In genomic region chr5:133330956-133331355, GRCh38 we compare ENCODE assay signal across 20 cellular contexts.
A peak's percentile ranks its signal among the peaks of the same experiment; 100 is the strongest.
DNase-seq lines count a peak whose midpoint lies in the region; ATAC-seq, FAIRE-seq and TF ChIP-seq lines count a peak whose summit lies in the region.
"Had no signal": no experiment of that assay in that cellular context is flagged by ENCODE, and none has a peak within 500 bp of the region (broad histone marks: within the 10 kb centered on the region; RNA-seq: fewer than 3 reads in every experiment).

No MANE protein-coding gene starts in this region.

- H3K9me3 ChIP-seq in neuronal stem cell (replicated peaks in 1 of 2; ENCODE audit: control insufficient read depth in 2 of 2, insufficient read depth in 1 of 2, low read depth in 1 of 2, low read length in 2 of 2) (no peaks in the 10 kb centered on the region), ascending aorta (no peaks in the 10 kb centered on the region), HepG2 (ENCODE audit: low read length) (no peaks in the 10 kb centered on the region)
- H3K9me3 ChIP-seq: HAP-1 had no signal

- no peaks in the 10 kb centered on the region for H3K27me3 ChIP-seq in GM23338 (ENCODE audit: insufficient read depth)
- H3K27me3 ChIP-seq in neuronal stem cell (ENCODE audit: control insufficient read depth in 3 of 3, insufficient read depth in 3 of 3, low read depth in 1 of 3, low read length in 3 of 3): peaks cover 0 to 39% (median 0%) of the 10 kb centered on the region in 3 experiments
- H3K27me3 ChIP-seq in ascending aorta: no peaks in the 10 kb centered on the region
- peaks cover 5 to 39% of the 10 kb centered on the region in 2 experiments; a peak in 4 of 5 replicates for H3K27me3 ChIP-seq in HepG2 (ENCODE audit: control insufficient read depth in 1 of 2, insufficient read depth in 2 of 2, low read length in 2 of 2)

- intact Hi-C loops in activated CD4-positive, alpha-beta T cell treated with anti-CD3 and anti-CD28 coated beads for 36 hours (cut with DNase I, micrococcal nuclease): no loop called here
- intact Hi-C loops in activated T-helper 1 cell treated with anti-CD3 and anti-CD28 coated beads, Interleukin-12 subunit alpha, Interleukin-12 subunit beta, Interleukin-2, Interleukin-4 antibody, amounts not matched to agents 30 ng/mL and 10 ng/mL and 1 ng/mL, durations not matched to agents 14 hours and 24 hours and 36 hours (cut with micrococcal nuclease): no loop called here
- intact Hi-C loops in ascending aorta (cut with DNase I) (no loop called here), HepG2 (cut with micrococcal nuclease; ENCODE audit: unreplicated experiment) (no loop called here)

- no peaks in the 10 kb centered on the region for H3K36me3 Mint-ChIP-seq in activated CD4-positive, alpha-beta T cell treated with anti-CD3 and anti-CD28 coated beads for 36 hours (ENCODE audit: low read depth)
- no peaks in the 10 kb centered on the region for H3K36me3 Mint-ChIP-seq in GM23338 (ENCODE audit: low read depth)
- no peaks in the 10 kb centered on the region for H3K36me3 Mint-ChIP-seq in activated T-helper 1 cell treated with anti-CD3 and anti-CD28 coated beads, Interleukin-12 subunit alpha, Interleukin-12 subunit beta, Interleukin-2, Interleukin-4 antibody, amounts not matched to agents 30 ng/mL and 10 ng/mL and 1 ng/mL, durations not matched to agents 14 hours and 24 hours and 36 hours (ENCODE audit: low read depth)
- H3K36me3 Mint-ChIP-seq: CD14-positive monocyte; CD8-positive, alpha-beta T cell had no signal

- no peak for TF ChIP-seq POLR2A in HepG2 (IDR thresholded peaks at IDR 0.05; ENCODE audit: insufficient read depth in 1 of 2, low read depth in 2 of 2, low read length in 2 of 2)

- H3K4me1 Mint-ChIP-seq in activated CD4-positive, alpha-beta T cell treated with anti-CD3 and anti-CD28 coated beads for 36 hours: peaks cover 20% of the 10 kb centered on the region
- peaks cover 61% of the 10 kb centered on the region for H3K4me1 Mint-ChIP-seq in GM23338
- peaks cover 29% of the 10 kb centered on the region for H3K4me1 Mint-ChIP-seq in activated T-helper 1 cell treated with anti-CD3 and anti-CD28 coated beads, Interleukin-12 subunit alpha, Interleukin-12 subunit beta, Interleukin-2, Interleukin-4 antibody, amounts not matched to agents 30 ng/mL and 10 ng/mL and 1 ng/mL, durations not matched to agents 14 hours and 24 hours and 36 hours (ENCODE audit: low read depth)
- H3K4me1 Mint-ChIP-seq: CD14-positive monocyte had no signal

- H3F3A ChIP-seq in GM23338 (replicated peaks; ENCODE audit: low read depth): no peaks in the 10 kb centered on the region; the same call in 1 of the 2 replicates

- no peak overlapping the region for H2BK15ac ChIP-seq in neuronal stem cell (ENCODE audit: low read length)

- H2AFZ ChIP-seq in GM23338 (peak overlapping the region; percentile 92), neuronal stem cell (ENCODE audit: low read length) (no peak overlapping the region), HepG2 (ENCODE audit: low read length) (no peak overlapping the region)
- H2AFZ ChIP-seq: GM23248 had no signal

- no peaks in the 10 kb centered on the region for H3K79me1 ChIP-seq in neuronal stem cell (ENCODE audit: low read depth, low read length)

- H3K27me3 Mint-ChIP-seq in activated CD4-positive, alpha-beta T cell treated with anti-CD3 and anti-CD28 coated beads for 36 hours: no peaks in the 10 kb centered on the region
- H3K27me3 Mint-ChIP-seq in GM23338 (ENCODE audit: insufficient read depth, low read depth, poor library complexity): peaks cover 35% of the 10 kb centered on the region
- no peaks in the 10 kb centered on the region for H3K27me3 Mint-ChIP-seq in activated T-helper 1 cell treated with anti-CD3 and anti-CD28 coated beads, Interleukin-12 subunit alpha, Interleukin-12 subunit beta, Interleukin-2, Interleukin-4 antibody, amounts not matched to agents 30 ng/mL and 10 ng/mL and 1 ng/mL, durations not matched to agents 14 hours and 24 hours and 36 hours (ENCODE audit: insufficient read depth)

- no peaks in the 10 kb centered on the region for H3K9me2 ChIP-seq in GM23338 (ENCODE audit: insufficient read depth)

- no peaks in the 10 kb centered on the region for H3K79me2 ChIP-seq in GM23338 (replicated peaks; ENCODE audit: insufficient read depth)
- no peaks in the 10 kb centered on the region for H3K79me2 ChIP-seq in HepG2 (ENCODE audit: insufficient read depth, low read length)

- no peaks in the 10 kb centered on the region for H3K36me3 ChIP-seq in GM23338 (ENCODE audit: insufficient read depth)
- H3K36me3 ChIP-seq in neuronal stem cell (replicated peaks in 1 of 2; ENCODE audit: control insufficient read depth in 2 of 2, insufficient read depth in 2 of 2, low read length in 2 of 2): no peaks in the 10 kb centered on the region
- no peaks in the 10 kb centered on the region for H3K36me3 ChIP-seq in ascending aorta
- no peaks in the 10 kb centered on the region for H3K36me3 ChIP-seq in HepG2 (replicated peaks in 1 of 2; ENCODE audit: control insufficient read depth in 1 of 2, insufficient read depth in 2 of 2, low read length in 2 of 2)
- H3K36me3 ChIP-seq: HAP-1 had no signal

- POLR2A ChIA-PET in activated CD4-positive, alpha-beta T cell treated with anti-CD3 and anti-CD28 coated beads for 36 hours (lab: Charles Lee): no interaction called here
- POLR2A ChIA-PET in HepG2 (lab: Yijun Ruan, JAX): no interaction called here

- H3K4me3 ChIP-seq in GM23338 (no peak overlapping the region), neuronal stem cell (ENCODE audit: low read length in 2 of 2) (no peak overlapping the region), ascending aorta (no peak overlapping the region), HepG2 (replicated peaks in 1 of 3; ENCODE audit: insufficient read depth in 1 of 3, low read depth in 2 of 3, low read length in 3 of 3) (no peak overlapping the region)
- H3K4me3 ChIP-seq: GM23248, HAP-1 had no signal

- TF ChIP-seq RAD21 in HepG2 (CRISPR knock-in tag; IDR thresholded peaks at IDR 0.05): no peak

- H3K27ac ChIP-seq in GM23338 (ENCODE audit: low read depth) (peak overlapping the region; percentile 5; the same call in 1 of the 2 replicates), neuronal stem cell (replicated peaks; ENCODE audit: low read length) (no peak overlapping the region), ascending aorta (no peak overlapping the region), HepG2 (ENCODE audit: extremely low read length, insufficient read depth, low read length) (no peak overlapping the region)
- H3K27ac ChIP-seq: 22Rv1, GM23248 had no signal

- H3K9me3 Mint-ChIP-seq in activated CD4-positive, alpha-beta T cell treated with anti-CD3 and anti-CD28 coated beads for 36 hours (ENCODE audit: low read depth): no peaks in the 10 kb centered on the region
- no peaks in the 10 kb centered on the region for H3K9me3 Mint-ChIP-seq in GM23338
- no peaks in the 10 kb centered on the region for H3K9me3 Mint-ChIP-seq in activated T-helper 1 cell treated with anti-CD3 and anti-CD28 coated beads, Interleukin-12 subunit alpha, Interleukin-12 subunit beta, Interleukin-2, Interleukin-4 antibody, amounts not matched to agents 30 ng/mL and 10 ng/mL and 1 ng/mL, durations not matched to agents 14 hours and 24 hours and 36 hours
- H3K9me3 Mint-ChIP-seq: CD14-positive monocyte; CD8-positive, alpha-beta T cell had no signal

- TF ChIP-seq EP300 in HepG2 (IDR thresholded peaks at IDR 0.05; ENCODE audit: low read depth in 2 of 2, low read length in 2 of 2): no peak
- no peak for TF ChIP-seq EP300 in HepG2 (CRISPR knock-in tag; IDR thresholded peaks at IDR 0.05; ENCODE audit: borderline replicate concordance)

- no peak for ATAC-seq in activated CD4-positive, alpha-beta T cell treated with anti-CD3 and anti-CD28 coated beads for 36 hours
- ATAC-seq in GM23338 (peak; percentile 21), HG02973 (IDR thresholded peaks at IDR 0.05; ENCODE audit: unreplicated experiment) (no peak), HepG2 (no peak)
- ATAC-seq: CD8-positive, alpha-beta T cell had no signal

- H3K23ac ChIP-seq in neuronal stem cell (ENCODE audit: low read depth, low read length, poor library complexity): no peak overlapping the region

- H3K27ac Mint-ChIP-seq in activated CD4-positive, alpha-beta T cell treated with anti-CD3 and anti-CD28 coated beads for 36 hours: peak overlapping the region; percentile 35
- H3K27ac Mint-ChIP-seq in GM23338: 0 out of 2 replicates have a peak overlapping the region, but pooled peaks have one; percentile 41
- H3K27ac Mint-ChIP-seq in activated T-helper 1 cell treated with anti-CD3 and anti-CD28 coated beads, Interleukin-12 subunit alpha, Interleukin-12 subunit beta, Interleukin-2, Interleukin-4 antibody, amounts not matched to agents 30 ng/mL and 10 ng/mL and 1 ng/mL, durations not matched to agents 14 hours and 24 hours and 36 hours: peak overlapping the region; percentile 30
- H3K27ac Mint-ChIP-seq: CD8-positive, alpha-beta T cell had no signal

- no peak overlapping the region for H2AK5ac ChIP-seq in neuronal stem cell (ENCODE audit: low read depth, low read length)

- H3K4me2 ChIP-seq in GM23338 (peak overlapping the region; percentile 55; the same call in 1 of the 2 replicates), neuronal stem cell (ENCODE audit: insufficient read depth, low read length, poor library complexity, severe bottlenecking) (no peak overlapping the region), HepG2 (ENCODE audit: low read depth, low read length) (no peak overlapping the region)

- no peak overlapping the region for H3K4me3 Mint-ChIP-seq in activated CD4-positive, alpha-beta T cell treated with anti-CD3 and anti-CD28 coated beads for 36 hours
- no peak overlapping the region for H3K4me3 Mint-ChIP-seq in GM23338
- H3K4me3 Mint-ChIP-seq in activated T-helper 1 cell treated with anti-CD3 and anti-CD28 coated beads, Interleukin-12 subunit alpha, Interleukin-12 subunit beta, Interleukin-2, Interleukin-4 antibody, amounts not matched to agents 30 ng/mL and 10 ng/mL and 1 ng/mL, durations not matched to agents 14 hours and 24 hours and 36 hours: peak overlapping the region; percentile 36
- H3K4me3 Mint-ChIP-seq: CD14-positive monocyte had no signal

- no peak overlapping the region for H3K9ac ChIP-seq in neuronal stem cell (ENCODE audit: low read depth, low read length, poor library complexity)
- H3K9ac ChIP-seq in HepG2 (ENCODE audit: insufficient read depth, low read depth, low read length): no peak overlapping the region
- H3K9ac ChIP-seq: GM23248 had no signal

- BruUV-seq in HepG2 (replicated peaks; lab: Mats Ljungman, UMichigan): no TSS peak

- WGBS in neuronal stem cell (ENCODE audit: extremely low coverage in 2 of 2, insufficient read length in 2 of 2, insufficient replicate concordance in 1 of 2), 2 donors: no CpG with 5 or more reads among the region's 5 CpGs
- WGBS in HepG2 (ENCODE audit: low lambda C conversion rate): 7% methylated on average over 3 of the region's 5 CpGs

- no peak overlapping the region for H2BK120ac ChIP-seq in neuronal stem cell (ENCODE audit: low read depth, low read length)

- CTCF ChIA-PET in activated CD4-positive, alpha-beta T cell treated with anti-CD3 and anti-CD28 coated beads for 36 hours (lab: Charles Lee): interaction anchor here (1.2 kb wide), 1 partner anchor 13 kb away, joined by 3 read pairs; no protein-coding TSS in a partner anchor
- CTCF ChIA-PET in HepG2 (lab: Yijun Ruan, JAX; ENCODE audit: low intra/inter-chr PET ratio, low total read pairs): no interaction called here

- H4K20me1 ChIP-seq in GM23338 (replicated peaks; ENCODE audit: insufficient read depth) (no peaks in the 10 kb centered on the region), HepG2 (ENCODE audit: insufficient read depth, low read length) (no peaks in the 10 kb centered on the region; the same call in 1 of the 2 replicates)

- H2BK5ac ChIP-seq in neuronal stem cell (ENCODE audit: low read length): no peak overlapping the region

- in situ Hi-C loops in HepG2 (cut with HindIII; ENCODE audit: extremely low pct_ligation_motif_present, low pct_unique_long_range_greater_than_20kb): no loop called here

- H3K4me1 ChIP-seq in GM23338 (ENCODE audit: insufficient read depth): peaks cover 45% of the 10 kb centered on the region
- H3K4me1 ChIP-seq in neuronal stem cell (ENCODE audit: control insufficient read depth in 2 of 2, insufficient read depth in 1 of 2, low read depth in 1 of 2, low read length in 2 of 2): peaks cover 0 to 2% of the 10 kb centered on the region in 2 donors
- H3K4me1 ChIP-seq in ascending aorta: no peaks in the 10 kb centered on the region
- no peaks in the 10 kb centered on the region for H3K4me1 ChIP-seq in HepG2 (ENCODE audit: insufficient read depth, low read length)

- no peak for DNase-seq in activated CD4-positive, alpha-beta T cell treated with anti-CD3 and anti-CD28 coated beads for 36 hours
- no peak for DNase-seq in activated CD4-positive, alpha-beta T cell treated with anti-CD3 and anti-CD28 coated beads for 4 hours
- no peak for DNase-seq in GM23338 (ENCODE audit: low spot score)
- no peak for DNase-seq in activated T-helper 1 cell treated with anti-CD3 and anti-CD28 coated beads, Interleukin-12 subunit alpha, Interleukin-12 subunit beta, Interleukin-2, Interleukin-4 antibody, amounts not matched to agents 30 ng/mL and 10 ng/mL and 1 ng/mL, durations not matched to agents 14 hours and 24 hours and 36 hours (ENCODE audit: low spot score)
- DNase-seq in neuronal stem cell (ENCODE audit: low spot score): no peak
- no peak for DNase-seq in ascending aorta (ENCODE audit: low spot score in 2 of 2)
- DNase-seq in HepG2 (ENCODE audit: low spot score): no peak
- DNase-seq: CD8-positive, alpha-beta T cell; COR-L47; DMS153; DMS79 treated with DMSO at 0.1 percent for 48 hours; EL; GM23248 had no signal

- H3K4ac ChIP-seq in neuronal stem cell (ENCODE audit: low read length): no peak overlapping the region

- no peak overlapping the region for H4K8ac ChIP-seq in neuronal stem cell (ENCODE audit: low read depth, low read length)

- no peak for FAIRE-seq in HepG2 (lab: Jason Lieb, UNC)
- FAIRE-seq: D721Med, G401.6, GM12891 had no signal

- no peak overlapping the region for H2BK12ac ChIP-seq in neuronal stem cell (ENCODE audit: low read length)

- TF ChIP-seq CTCF in GM23338 (conservative IDR thresholded peaks at IDR 0.05; ENCODE audit: low read depth in 2 of 2): no peak
- TF ChIP-seq CTCF in ascending aorta (IDR thresholded peaks at IDR 0.05): no peak
- no peak for TF ChIP-seq CTCF in HepG2 (CRISPR knock-in tag; IDR thresholded peaks at IDR 0.05)

- peak overlapping the region; percentile 58 for H3K14ac ChIP-seq in neuronal stem cell (ENCODE audit: low read length)

- peak overlapping the region; percentile 50 for H3K18ac ChIP-seq in neuronal stem cell (ENCODE audit: low read length)

- H4K91ac ChIP-seq in neuronal stem cell (ENCODE audit: low read depth, low read length, poor library complexity): no peak overlapping the region
